22 cellular contexts compared by ENCODE assay signal in genomic region chr14:36702484-36702883, GRCh38. TPM values are rescaled to one million over a fixed set of nuclear protein-coding genes. Genes with fewer than 3 reads are reported as not detected.
DNase-seq lines count a peak whose midpoint lies in the region; TF ChIP-seq lines count a peak whose summit lies in the region.
"Had no signal": no experiment of that assay in that cellular context is flagged by ENCODE, and none has a peak within 500 bp of the region (broad histone marks: within the 10 kb centered on the region; RNA-seq: fewer than 3 reads in every experiment).

No MANE protein-coding gene starts in this region.

- H4K91ac ChIP-seq in mesenchymal stem cell (ENCODE audit: low read length), result no peak overlapping the region

- H2AK5ac ChIP-seq in mesenchymal stem cell (ENCODE audit: low read length, severe bottlenecking), result no peak overlapping the region

- peaks cover 4% of the 10 kb centered on the region for H3K4me1 Mint-ChIP-seq in progenitor cell of endocrine pancreas (ENCODE audit: low read depth)

- intact Hi-C loops in uterus (cut with DNase I; ENCODE audit: low total_unique reads), result no loop called here

- H3K27me3 Mint-ChIP-seq in progenitor cell of endocrine pancreas, result peaks cover 4% of the 10 kb centered on the region

- no peak overlapping the region for H3K14ac ChIP-seq in mesenchymal stem cell (ENCODE audit: low read length in 2 of 2)

- no peak for TF ChIP-seq POLR2A in uterus (IDR thresholded peaks at IDR 0.05)

- H3K18ac ChIP-seq in mesenchymal stem cell (ENCODE audit: low read depth in 1 of 2, low read length in 2 of 2), result no peak overlapping the region

- H3K36me3 ChIP-seq in mesenchymal stem cell (ENCODE audit: control insufficient read depth in 1 of 2, insufficient read depth in 2 of 2, low read depth in 1 of 2, low read length in 2 of 2) (no peaks in the 10 kb centered on the region), uterus (no peaks in the 10 kb centered on the region)
- H3K36me3 ChIP-seq: BE2C, BLaER1 had no signal

- no peak overlapping the region for H3K4ac ChIP-seq in mesenchymal stem cell (ENCODE audit: low read depth in 1 of 2, low read length in 2 of 2)

- H2BK15ac ChIP-seq in mesenchymal stem cell (ENCODE audit: low read depth, poor library complexity, severe bottlenecking), result no peak overlapping the region

- H3K4me3 Mint-ChIP-seq in progenitor cell of endocrine pancreas (ENCODE audit: low read depth), result no peak overlapping the region
- H3K4me3 Mint-ChIP-seq: CD4-positive, alpha-beta T cell; CD8-positive, alpha-beta T cell had no signal

- no peak overlapping the region for H3K27ac ChIP-seq in mesenchymal stem cell (ENCODE audit: low read length, poor library complexity, severe bottlenecking)
- H3K27ac ChIP-seq in uterus, result no peak overlapping the region
- H3K27ac ChIP-seq: BLaER1, C4-2B had no signal

- no peak overlapping the region for H4K8ac ChIP-seq in mesenchymal stem cell (ENCODE audit: low read length)

- no peak overlapping the region for H2BK120ac ChIP-seq in mesenchymal stem cell (ENCODE audit: low read depth, low read length)

- H3K36me3 Mint-ChIP-seq in progenitor cell of endocrine pancreas (ENCODE audit: insufficient read depth), result no peaks in the 10 kb centered on the region
- H3K36me3 Mint-ChIP-seq: CD8-positive, alpha-beta T cell had no signal

- H3K4me3 ChIP-seq in mesenchymal stem cell (ENCODE audit: insufficient read depth in 1 of 2, low read depth in 1 of 2, low read length in 2 of 2) (no peak overlapping the region), uterus (no peak overlapping the region)
- H3K4me3 ChIP-seq: BLaER1, GM12878 had no signal

- no peak overlapping the region for H3K27ac Mint-ChIP-seq in progenitor cell of endocrine pancreas
- H3K27ac Mint-ChIP-seq: CD4-positive, alpha-beta T cell; CD8-positive, alpha-beta T cell had no signal

- WGBS in mesenchymal stem cell, result 40% methylated on average over 1 of the region's 2 CpGs

- H3K79me1 ChIP-seq in mesenchymal stem cell (replicated peaks; ENCODE audit: low read length, poor library complexity, severe bottlenecking), result no peaks in the 10 kb centered on the region

- no peak overlapping the region for H3K9ac ChIP-seq in mesenchymal stem cell (ENCODE audit: low read length)
- H3K9ac ChIP-seq: BLaER1 had no signal

- H3K23ac ChIP-seq in mesenchymal stem cell (ENCODE audit: low read length in 2 of 2), result no peak overlapping the region

- H3K4me1 ChIP-seq in mesenchymal stem cell (ENCODE audit: control insufficient read depth, insufficient read depth, low read depth, low read length), result no peaks in the 10 kb centered on the region
- no peaks in the 10 kb centered on the region for H3K4me1 ChIP-seq in uterus
- H3K4me1 ChIP-seq: BE2C, BLaER1 had no signal

- DNase-seq in HCEC 1CT (peak; percentile 68), M059J (ENCODE audit: low read depth) (peak; percentile 50), mesenchymal stem cell (peak; percentile 74), progenitor cell of endocrine pancreas (ENCODE audit: low spot score, unreplicated experiment) (no peak), uterus (no peak), DMS53 treated with DMSO at 0.1 percent for 48 hours (lab: John Stamatoyannopoulos, UW; ENCODE audit: unreplicated experiment) (no peak)
- DNase-seq: 8988T; ACHN; BE2C; Caco-2; Calu3; CD4-positive, alpha-beta T cell; CD8-positive, alpha-beta T cell; DMS79; DND-41; EL; GDM1 had no signal

- H3K9me3 Mint-ChIP-seq in progenitor cell of endocrine pancreas (ENCODE audit: low read depth), result peaks cover 12% of the 10 kb centered on the region

- no peak overlapping the region for H3K4me2 ChIP-seq in mesenchymal stem cell (ENCODE audit: low read length, poor library complexity, severe bottlenecking)
- H3K4me2 ChIP-seq: BLaER1 had no signal

- no peak overlapping the region for H2AFZ ChIP-seq in mesenchymal stem cell (ENCODE audit: low read depth, low read length)

- H2BK12ac ChIP-seq in mesenchymal stem cell (ENCODE audit: low read length in 2 of 2), result no peak overlapping the region

- H3K27me3 ChIP-seq in mesenchymal stem cell (ENCODE audit: control insufficient read depth in 1 of 2, insufficient read depth in 1 of 2, low read length in 2 of 2), result no peaks in the 10 kb centered on the region
- no peaks in the 10 kb centered on the region for H3K27me3 ChIP-seq in uterus
- H3K27me3 ChIP-seq: BLaER1 had no signal

- no peaks in the 10 kb centered on the region for H3K9me3 ChIP-seq in mesenchymal stem cell (ENCODE audit: control insufficient read depth, low read length)
- H3K9me3 ChIP-seq in uterus, result no peaks in the 10 kb centered on the region
- H3K9me3 ChIP-seq: BE2C, BLaER1, Caco-2 had no signal

- TF ChIP-seq CTCF in progenitor cell of endocrine pancreas (IDR thresholded peaks at IDR 0.05; ENCODE audit: unreplicated experiment), result no peak
- no peak for TF ChIP-seq CTCF in uterus (IDR thresholded peaks at IDR 0.05)

- H2BK5ac ChIP-seq in mesenchymal stem cell (ENCODE audit: low read depth, low read length, poor library complexity, severe bottlenecking), result no peak overlapping the region

RNA-seq across cellular contexts. Expression of gene PAX9, which starts 40.8 kb away (rescaled TPM):
- 1.7 and 2.2 TPM in 2 replicates for total RNA-seq in M059J (2014; rRNA removed; shearing (Covaris generic))
- polyA plus RNA-seq in mesenchymal stem cell (2013, experiment 1 of 2), result 0.91 TPM
- polyA plus RNA-seq in mesenchymal stem cell (2013, experiment 2 of 2), result 0.92 TPM
- total RNA-seq in progenitor cell of endocrine pancreas (0.77 and 1.3 TPM in 2 replicates), uterus (under 1 TPM in 3 of 4 donors, not detected in 1; 0.26 to 0.98 (median 0.29) TPM)
- total RNA-seq: CD4-positive, alpha-beta T cell; CD8-positive, alpha-beta T cell; G401 had no signal
- polyA plus RNA-seq: AG04450 had no signal

Comparison
In these comparisons a context has a peak if more than half of its experiments do, and no peak if none do; other contexts are left out.
1. DNase-seq: peak in HCEC 1CT (single experiment), M059J (single experiment) and mesenchymal stem cell (single experiment); none in progenitor cell of endocrine pancreas (single experiment), uterus (0 of 2) and DMS53 treated with DMSO at 0.1 percent for 48 hours (single experiment).